ENCODE assay signal across 11 cellular contexts in the genomic region with DNA sequence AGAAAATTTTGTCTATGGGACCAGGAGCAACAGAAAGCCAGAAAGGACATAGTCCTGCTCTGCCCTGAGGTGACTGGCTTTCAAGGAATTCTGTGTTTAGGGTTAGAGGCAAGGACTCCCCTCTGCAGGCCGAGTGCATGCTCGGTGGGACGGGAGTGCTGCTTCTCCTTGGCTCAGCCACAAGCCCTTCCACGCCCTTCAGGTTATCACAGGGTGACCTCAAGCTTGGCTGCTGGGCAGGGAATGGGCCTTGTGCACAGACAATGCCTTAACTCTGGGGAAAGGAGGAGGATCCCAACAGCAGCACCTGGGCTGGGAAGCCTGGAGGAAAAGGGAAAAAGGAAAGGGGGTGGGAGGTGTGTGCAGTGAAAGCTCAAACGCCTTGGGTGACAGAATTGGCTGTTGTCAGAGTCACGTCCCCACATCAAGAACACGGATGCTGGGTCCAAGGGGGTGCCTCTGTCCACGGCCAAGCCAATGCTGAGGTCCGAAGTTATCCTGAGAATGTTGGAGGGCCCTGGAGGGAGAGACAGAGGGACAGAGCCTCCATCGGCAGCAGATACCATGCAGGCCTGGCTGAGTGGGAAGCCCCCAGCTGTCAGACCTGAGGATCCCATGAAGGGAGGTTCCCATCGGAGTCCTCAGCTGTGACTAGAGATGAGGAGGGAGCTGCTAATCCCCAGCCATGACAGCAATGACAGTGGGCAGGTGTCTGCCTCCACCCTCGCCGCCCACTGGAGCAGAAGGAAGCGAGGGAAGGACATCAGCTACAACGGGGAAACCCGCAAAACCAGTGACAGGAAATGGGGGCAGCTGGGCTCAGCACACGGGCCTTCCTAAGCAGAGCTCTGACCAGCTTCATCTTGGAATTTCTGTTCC. TPM values are rescaled to one million over a fixed set of nuclear protein-coding genes. Genes with fewer than 3 reads are reported as not detected.
DNase-seq lines count a peak whose midpoint lies in the region; ATAC-seq lines count a peak whose summit lies in the region.
"Had no signal": no experiment of that assay in that cellular context is flagged by ENCODE, and none has a peak within 500 bp of the region (broad histone marks: within the 10 kb centered on the region; RNA-seq: fewer than 3 reads in every experiment).

No MANE protein-coding gene starts in this region.

- ATAC-seq in aorta (ENCODE audit: low FRiP score): no peak
- ATAC-seq: HCT116 had no signal

- peaks cover 32% of the 10 kb centered on the region for H3K4me1 Mint-ChIP-seq in T-helper 2 cell treated with Interferon-gamma antibody and Interleukin-4, amounts not matched to agents 5 μg/mL and 100 μg/mL, for 36 hours (ENCODE audit: low read depth)

- no peaks in the 10 kb centered on the region for H3K36me3 ChIP-seq in aorta (ENCODE audit: control insufficient read depth in 1 of 2, insufficient read depth in 2 of 2, low read length in 1 of 2)

- peak; percentile 15 for DNase-seq in stimulated activated CD4-positive, alpha-beta T cell treated with anti-CD3 and anti-CD28 coated beads, Interleukin-15, amount 100 ng/mL, for 24 hours
- DNase-seq in stimulated activated CD4-positive, alpha-beta T cell treated with anti-CD3 and anti-CD28 coated beads, Interleukin-1b, Interleukin-23, amount 100 ng/mL, for 48 hours: no peak
- DNase-seq in T-helper 2 cell treated with Interferon-gamma antibody and Interleukin-4, amounts not matched to agents 5 μg/mL and 100 μg/mL, for 36 hours (ENCODE audit: low spot score): peak; percentile 23
- DNase-seq in aorta: peak; percentile 29 to 43
- DNase-seq in NCI-H2107 treated with DMSO at 0.1 percent for 48 hours (lab: John Stamatoyannopoulos, UW; ENCODE audit: unreplicated experiment): no peak
- no peak for DNase-seq in cortex of kidney (lab: John Stamatoyannopoulos, UW)
- DNase-seq in NCI-H2227 (lab: John Stamatoyannopoulos, UW; ENCODE audit: unreplicated experiment): no peak

- H3K27ac ChIP-seq in layer of hippocampus (ENCODE audit: low read depth, low read length) (peak overlapping the region; percentile 36), aorta (ENCODE audit: low read depth in 1 of 2, low read length in 2 of 2) (no peak overlapping the region)

- H3K36me3 Mint-ChIP-seq in T-helper 2 cell treated with Interferon-gamma antibody and Interleukin-4, amounts not matched to agents 5 μg/mL and 100 μg/mL, for 36 hours (ENCODE audit: low read depth): no peaks in the 10 kb centered on the region

- peak overlapping the region; percentile 74 for H3K27ac Mint-ChIP-seq in T-helper 2 cell treated with Interferon-gamma antibody and Interleukin-4, amounts not matched to agents 5 μg/mL and 100 μg/mL, for 36 hours

- H3K9me3 Mint-ChIP-seq in T-helper 2 cell treated with Interferon-gamma antibody and Interleukin-4, amounts not matched to agents 5 μg/mL and 100 μg/mL, for 36 hours: no peaks in the 10 kb centered on the region

- no peaks in the 10 kb centered on the region for H3K9me3 ChIP-seq in aorta (ENCODE audit: control insufficient read depth, low read length)
- H3K9me3 ChIP-seq: body of pancreas had no signal

- intact Hi-C loops in aorta (cut with DNase I): loop anchor here (5.0 kb wide), 1 partner anchor 47 kb away; no protein-coding TSS in a partner anchor

- 64 to 68% methylated on average over 17 of the region's 17 CpGs for WGBS in aorta, 2 donors

- peaks cover 4% of the 10 kb centered on the region for H3K27me3 Mint-ChIP-seq in T-helper 2 cell treated with Interferon-gamma antibody and Interleukin-4, amounts not matched to agents 5 μg/mL and 100 μg/mL, for 36 hours (ENCODE audit: low read depth)

- H3K27me3 ChIP-seq in layer of hippocampus (ENCODE audit: control insufficient read depth, insufficient read depth, low read length): no peaks in the 10 kb centered on the region
- H3K27me3 ChIP-seq in aorta (ENCODE audit: control insufficient read depth in 1 of 2, insufficient read depth in 2 of 2, low read length in 1 of 2): no peaks in the 10 kb centered on the region
- H3K27me3 ChIP-seq: body of pancreas had no signal

- no peak overlapping the region for H3K4me3 ChIP-seq in aorta (ENCODE audit: low read length in 2 of 2)
- H3K4me3 ChIP-seq: body of pancreas, skin epidermis had no signal

- peak overlapping the region; percentile 59 for H3K4me3 Mint-ChIP-seq in T-helper 2 cell treated with Interferon-gamma antibody and Interleukin-4, amounts not matched to agents 5 μg/mL and 100 μg/mL, for 36 hours

- H3K4me1 ChIP-seq in aorta (ENCODE audit: control insufficient read depth in 1 of 2, insufficient read depth in 2 of 2, low read length in 2 of 2): no peaks in the 10 kb centered on the region

RNA-seq across cellular contexts. Expression of gene FAM178B, which starts 32.5 kb away (rescaled TPM):
- 1 to 10 TPM in 1 of 2 donors, under 1 TPM in 1; 0.75 to 1.2 TPM for total RNA-seq in aorta
- 1 to 10 TPM; 3.4 to 5.9 TPM for polyA plus RNA-seq in aorta
- total RNA-seq: body of pancreas had no signal

Comparison
In these comparisons a context has a peak if more than half of its experiments do, and no peak if none do; other contexts are left out.
1. DNase-seq: peak in stimulated activated CD4-positive, alpha-beta T cell treated with anti-CD3 and anti-CD28 coated beads, Interleukin-15, amount 100 ng/mL, for 24 hours (single experiment), T-helper 2 cell treated with Interferon-gamma antibody and Interleukin-4, amounts not matched to agents 5 μg/mL and 100 μg/mL, for 36 hours (single experiment) and aorta (2 of 2); none in stimulated activated CD4-positive, alpha-beta T cell treated with anti-CD3 and anti-CD28 coated beads, Interleukin-1b, Interleukin-23, amount 100 ng/mL, for 48 hours (single experiment), NCI-H2107 treated with DMSO at 0.1 percent for 48 hours (single experiment), cortex of kidney (single experiment) and NCI-H2227 (single experiment).